Comparison of ENCODE assay signal across 8 cellular contexts in genomic region chr14:50599700-50600444, GRCh38. TPM values are rescaled to one million over a fixed set of nuclear protein-coding genes. Genes with fewer than 3 reads are reported as not detected.
A peak's percentile ranks its signal among the peaks of the same experiment; 100 is the strongest.
DNase-seq lines count a peak whose midpoint lies in the region; ATAC-seq and TF ChIP-seq lines count a peak whose summit lies in the region.

No MANE protein-coding gene starts in this region.

- no peak overlapping the region for H3K9ac ChIP-seq in endodermal cell (ENCODE audit: extremely low read depth, low read length, poor library complexity, severe bottlenecking)

- H3K27me3 ChIP-seq in endodermal cell (ENCODE audit: control insufficient read depth, insufficient read depth, low read length, poor library complexity, severe bottlenecking) = no peaks in the 10 kb centered on the region

- ATAC-seq in stimulated activated naive CD8-positive, alpha-beta T cell treated with anti-CD3 and anti-CD28 coated beads, Interleukin-15, amount 100 ng/mL, for 72 hours = no peak
- no peak for ATAC-seq in stimulated activated naive CD8-positive, alpha-beta T cell treated with anti-CD3 and anti-CD28 coated beads, Interleukin-15, Interleukin-2, amounts not matched to agents 100 U/mL and 50 U/mL, for 24 hours
- no peak for ATAC-seq in GM21390 (IDR thresholded peaks at IDR 0.05; ENCODE audit: unreplicated experiment)
- ATAC-seq in GM21447 (IDR thresholded peaks at IDR 0.05; ENCODE audit: unreplicated experiment) = no peak
- no peak for ATAC-seq in GM21737 (IDR thresholded peaks at IDR 0.05; ENCODE audit: unreplicated experiment)

- no peaks in the 10 kb centered on the region for H3K36me3 ChIP-seq in endodermal cell (ENCODE audit: control insufficient read depth, insufficient read depth, low read length)

- DNase-seq in stimulated activated naive CD8-positive, alpha-beta T cell treated with anti-CD3 and anti-CD28 coated beads, Interleukin-15, amount 100 ng/mL, for 72 hours = no peak
- DNase-seq in stimulated activated naive CD8-positive, alpha-beta T cell treated with anti-CD3 and anti-CD28 coated beads, Interleukin-15, Interleukin-2, amounts not matched to agents 100 U/mL and 50 U/mL, for 24 hours = no peak
- peak; percentile 10 for DNase-seq in NCI-H510A (lab: John Stamatoyannopoulos, UW)
- DNase-seq in endodermal cell = no peak
- DNase-seq in myocyte (ENCODE audit: low read depth) = peak; percentile 70

- TF ChIP-seq CTCF in endodermal cell (conservative IDR thresholded peaks at IDR 0.05) = peak; percentile 77

- no peaks in the 10 kb centered on the region for H3K27me3 Mint-ChIP-seq in stimulated activated naive CD8-positive, alpha-beta T cell treated with anti-CD3 and anti-CD28 coated beads, Interleukin-15, amount 100 ng/mL, for 72 hours
- H3K27me3 Mint-ChIP-seq in endodermal cell (ENCODE audit: insufficient read depth) = no peaks in the 10 kb centered on the region

- no peak overlapping the region for H3K4me3 Mint-ChIP-seq in stimulated activated naive CD8-positive, alpha-beta T cell treated with anti-CD3 and anti-CD28 coated beads, Interleukin-15, amount 100 ng/mL, for 72 hours
- H3K4me3 Mint-ChIP-seq in endodermal cell = no peak overlapping the region

- no peaks in the 10 kb centered on the region for H3K9me3 Mint-ChIP-seq in stimulated activated naive CD8-positive, alpha-beta T cell treated with anti-CD3 and anti-CD28 coated beads, Interleukin-15, amount 100 ng/mL, for 72 hours
- no peaks in the 10 kb centered on the region for H3K9me3 Mint-ChIP-seq in endodermal cell

- H3K27ac Mint-ChIP-seq in stimulated activated naive CD8-positive, alpha-beta T cell treated with anti-CD3 and anti-CD28 coated beads, Interleukin-15, amount 100 ng/mL, for 72 hours = peak overlapping the region; percentile 74
- no peak overlapping the region for H3K27ac Mint-ChIP-seq in endodermal cell

- peaks cover 4% of the 10 kb centered on the region for H3K4me1 Mint-ChIP-seq in stimulated activated naive CD8-positive, alpha-beta T cell treated with anti-CD3 and anti-CD28 coated beads, Interleukin-15, amount 100 ng/mL, for 72 hours
- peaks cover 7% of the 10 kb centered on the region for H3K4me1 Mint-ChIP-seq in endodermal cell

- no peak overlapping the region for H3K4me3 ChIP-seq in endodermal cell (ENCODE audit: low read length)

- no peak overlapping the region for H3K27ac ChIP-seq in endodermal cell (ENCODE audit: low read depth, low read length)

- no peaks in the 10 kb centered on the region for H3K4me1 ChIP-seq in endodermal cell (ENCODE audit: control insufficient read depth, insufficient read depth, low read length)

- 37% methylated on average over 4 of the region's 4 CpGs; no CpG with 5 or more reads in 1 of the 2 experiments for WGBS in endodermal cell (ENCODE audit: insufficient coverage in 1 of 2, insufficient read length in 1 of 2), 2 experiments

- no peaks in the 10 kb centered on the region for H3K9me3 ChIP-seq in endodermal cell (ENCODE audit: control insufficient read depth, low read length)

- H3K36me3 Mint-ChIP-seq in endodermal cell (ENCODE audit: low read depth) = no peaks in the 10 kb centered on the region

RNA-seq across cellular contexts. Expression of gene ATL1, which starts 39.9 kb away (rescaled TPM):
- total RNA-seq in endodermal cell = 1 to 10 TPM in 1 of 2 donors, under 1 TPM in 1; 0.88 to 1.7 TPM
- polyA plus RNA-seq in endodermal cell (2013, experiment 1 of 2) = 7.0 TPM
- polyA plus RNA-seq in endodermal cell (2013, experiment 2 of 2) = 5.9 TPM
- total RNA-seq in myocyte = 5.0 and 7.4 TPM in 2 replicates
- 6.2 TPM for polyA plus RNA-seq in myocyte (2012)

Comparison
In these comparisons a context has a peak if more than half of its experiments do, and no peak if none do; other contexts are left out.
1. DNase-seq: peak in NCI-H510A (single experiment) and myocyte (single experiment); none in stimulated activated naive CD8-positive, alpha-beta T cell treated with anti-CD3 and anti-CD28 coated beads, Interleukin-15, amount 100 ng/mL, for 72 hours (0 of 2), stimulated activated naive CD8-positive, alpha-beta T cell treated with anti-CD3 and anti-CD28 coated beads, Interleukin-15, Interleukin-2, amounts not matched to agents 100 U/mL and 50 U/mL, for 24 hours (single experiment) and endodermal cell (single experiment).